ENCODE assay signal across 22 cellular contexts in the genomic region with DNA sequence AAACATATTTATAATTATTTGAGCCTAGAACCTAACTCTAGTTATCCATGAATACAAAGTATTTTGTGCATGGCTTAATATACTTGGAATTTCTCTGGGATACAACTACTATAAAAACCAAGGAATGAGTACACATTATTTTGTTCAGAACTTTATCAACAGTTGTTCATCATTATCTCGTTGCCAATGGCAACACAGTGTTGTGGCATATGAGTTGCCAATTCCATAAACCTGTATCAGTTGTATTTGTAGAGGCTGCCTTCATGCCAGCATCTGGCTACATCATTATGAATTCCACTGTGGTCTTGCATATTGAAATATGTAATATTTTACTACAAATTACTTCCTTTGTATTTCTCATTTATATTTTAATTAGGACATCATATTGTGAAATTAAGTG.
"Had no signal": no experiment of that assay in that cellular context is flagged by ENCODE, and none has a peak within 500 bp of the region (broad histone marks: within the 10 kb centered on the region; RNA-seq: fewer than 3 reads in every experiment).

No MANE protein-coding gene starts in this region.

- H3K9me3 Mint-ChIP-seq: naive thymus-derived CD8-positive, alpha-beta T cell; nephron; neural crest cell; stimulated activated effector memory CD8-positive, alpha-beta T cell treated with anti-CD3 and anti-CD28 coated beads, Interleukin-12 subunit alpha, Interleukin-12 subunit beta, amount 100 ng/mL, for 72 hours; stimulated activated naive CD8-positive, alpha-beta T cell treated with anti-CD3 and anti-CD28 coated beads, Interleukin-15, Interleukin-2, amounts not matched to agents 100 ng/mL and 50 ng/mL, for 24 hours; type B pancreatic cell had no signal

- H3K4me3 ChIP-seq: heart left ventricle, hepatocyte, lower lobe of right lung, ovary, skin epidermis, spleen, tibial nerve, uterus had no signal

- DNase-seq: heart left ventricle; lower lobe of right lung; mammary epithelial cell; mesenchymal stem cell; naive thymus-derived CD8-positive, alpha-beta T cell; ovary; right cardiac atrium; spleen; stimulated activated CD4-positive, alpha-beta T cell treated with anti-CD3 and anti-CD28 coated beads, Interleukin-4, amount 100 ng/mL, for 24 hours; stimulated activated naive CD4-positive, alpha-beta T cell; substantia nigra; uterus had no signal

- H3K27ac ChIP-seq: heart left ventricle, hepatocyte, lower lobe of right lung, ovary, skin epidermis, spleen, tibial nerve, uterus had no signal

- H3K27me3 ChIP-seq: hepatocyte, ovary, spleen, tibial nerve had no signal

- H3K9me3 ChIP-seq: heart left ventricle, lower lobe of right lung, ovary, spleen, tibial nerve, uterus had no signal

- H3K4me3 Mint-ChIP-seq: naive thymus-derived CD8-positive, alpha-beta T cell; nephron; neural crest cell; stimulated activated effector memory CD8-positive, alpha-beta T cell treated with anti-CD3 and anti-CD28 coated beads, Interleukin-12 subunit alpha, Interleukin-12 subunit beta, amount 100 ng/mL, for 72 hours; stimulated activated naive CD8-positive, alpha-beta T cell treated with anti-CD3 and anti-CD28 coated beads, Interleukin-15, Interleukin-2, amounts not matched to agents 100 ng/mL and 50 ng/mL, for 24 hours had no signal

- H3K4me1 Mint-ChIP-seq: naive thymus-derived CD8-positive, alpha-beta T cell; stimulated activated effector memory CD8-positive, alpha-beta T cell treated with anti-CD3 and anti-CD28 coated beads, Interleukin-12 subunit alpha, Interleukin-12 subunit beta, amount 100 ng/mL, for 72 hours had no signal

- H3K36me3 Mint-ChIP-seq: naive thymus-derived CD8-positive, alpha-beta T cell; stimulated activated effector memory CD8-positive, alpha-beta T cell treated with anti-CD3 and anti-CD28 coated beads, Interleukin-12 subunit alpha, Interleukin-12 subunit beta, amount 100 ng/mL, for 72 hours; type B pancreatic cell had no signal

- H3K27me3 Mint-ChIP-seq: type B pancreatic cell had no signal

- H3K4me1 ChIP-seq: lower lobe of right lung, spleen, tibial nerve, uterus had no signal

- ATAC-seq: lower lobe of right lung; naive thymus-derived CD8-positive, alpha-beta T cell; sciatic nerve; stimulated activated effector memory CD8-positive, alpha-beta T cell treated with anti-CD3 and anti-CD28 coated beads, Interleukin-12 subunit alpha, Interleukin-12 subunit beta, amount 100 ng/mL, for 72 hours had no signal

- H3K27ac Mint-ChIP-seq: naive thymus-derived CD8-positive, alpha-beta T cell; progenitor cell of endocrine pancreas; stimulated activated effector memory CD8-positive, alpha-beta T cell treated with anti-CD3 and anti-CD28 coated beads, Interleukin-12 subunit alpha, Interleukin-12 subunit beta, amount 100 ng/mL, for 72 hours; stimulated activated naive CD8-positive, alpha-beta T cell treated with anti-CD3 and anti-CD28 coated beads, Interleukin-15, Interleukin-2, amounts not matched to agents 100 ng/mL and 50 ng/mL, for 24 hours had no signal

- H3K36me3 ChIP-seq: heart left ventricle, lower lobe of right lung, ovary, spleen, tibial nerve, uterus had no signal
